In the genomic region with DNA sequence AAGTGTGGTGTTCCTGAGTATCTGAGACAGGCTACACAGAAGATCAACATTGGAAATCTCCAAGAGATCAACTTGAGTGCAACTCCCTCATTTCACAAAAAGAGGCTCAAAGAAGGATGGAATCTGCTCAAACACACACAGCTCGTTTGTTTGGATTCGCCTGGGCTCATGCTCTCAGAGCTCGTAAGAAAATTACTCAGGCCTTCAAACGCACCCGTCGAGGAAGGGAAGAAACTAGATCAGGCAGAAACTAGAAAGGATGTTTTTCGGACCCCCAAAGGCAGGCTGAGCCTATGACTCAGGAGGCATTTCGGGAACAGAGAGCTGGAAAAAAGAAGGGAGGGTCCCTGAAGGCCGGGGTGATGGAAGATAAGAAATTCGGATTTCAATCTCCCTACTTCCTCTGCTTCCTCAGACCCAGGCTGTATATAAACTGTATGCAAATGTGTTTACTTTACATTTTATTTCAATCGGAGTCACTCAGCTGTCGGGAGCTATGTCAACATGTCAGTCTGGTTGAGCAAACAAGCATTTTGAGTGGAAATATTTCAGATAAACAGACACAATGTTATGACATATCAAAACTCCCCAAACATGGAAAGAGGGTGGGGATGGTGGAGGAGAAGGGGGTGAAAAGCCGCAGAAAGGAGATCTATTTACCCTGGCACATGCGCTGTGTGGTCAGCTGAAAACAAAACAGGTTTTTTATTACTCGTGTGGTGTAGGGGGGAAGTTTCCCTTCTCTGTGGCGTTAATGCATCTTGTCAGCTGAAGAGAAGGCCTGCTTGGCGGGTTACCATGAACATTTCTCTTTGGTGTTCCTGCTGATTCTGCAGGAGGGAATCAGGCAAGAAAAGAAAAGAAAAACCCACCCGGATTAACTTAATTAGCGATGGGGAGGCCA, we compare ENCODE assay signal across 10 cellular contexts.
DNase-seq lines count a peak whose midpoint lies in the region; ATAC-seq and TF ChIP-seq lines count a peak whose summit lies in the region.
"Had no signal": no experiment of that assay in that cellular context is flagged by ENCODE, and none has a peak within 500 bp of the region (broad histone marks: within the 10 kb centered on the region; RNA-seq: fewer than 3 reads in every experiment).

No MANE protein-coding gene starts in this region.

- H3K36me3 ChIP-seq in colonic mucosa = no peaks in the 10 kb centered on the region

- no peak overlapping the region for H3K27ac ChIP-seq in colonic mucosa

- TF ChIP-seq CTCF in neural crest cell (conservative IDR thresholded peaks at IDR 0.05) (no peak), colonic mucosa (IDR thresholded peaks at IDR 0.05) (no peak)

- no peak overlapping the region for H3K4me3 ChIP-seq in colonic mucosa

- no peaks in the 10 kb centered on the region for H3K9me3 Mint-ChIP-seq in neural crest cell
- peaks cover 5% of the 10 kb centered on the region for H3K9me3 Mint-ChIP-seq in stimulated activated effector memory CD8-positive, alpha-beta T cell treated with anti-CD3 and anti-CD28 coated beads, Interleukin-12 subunit alpha, Interleukin-12 subunit beta, amount 100 ng/mL, for 72 hours

- no peaks in the 10 kb centered on the region for H3K36me3 Mint-ChIP-seq in neural crest cell (ENCODE audit: low read depth)
- no peaks in the 10 kb centered on the region for H3K36me3 Mint-ChIP-seq in stimulated activated effector memory CD8-positive, alpha-beta T cell treated with anti-CD3 and anti-CD28 coated beads, Interleukin-12 subunit alpha, Interleukin-12 subunit beta, amount 100 ng/mL, for 72 hours

- H3K27ac Mint-ChIP-seq in neural crest cell (ENCODE audit: unreplicated experiment) = peak overlapping the region; percentile 31
- H3K27ac Mint-ChIP-seq in stimulated activated effector memory CD8-positive, alpha-beta T cell treated with anti-CD3 and anti-CD28 coated beads, Interleukin-12 subunit alpha, Interleukin-12 subunit beta, amount 100 ng/mL, for 72 hours = no peak overlapping the region

- no peak for ATAC-seq in GM18502 (IDR thresholded peaks at IDR 0.05; ENCODE audit: poor library complexity, unreplicated experiment)
- no peak for ATAC-seq in stimulated activated effector memory CD8-positive, alpha-beta T cell treated with anti-CD3 and anti-CD28 coated beads, Interleukin-12 subunit alpha, Interleukin-12 subunit beta, amount 100 ng/mL, for 72 hours

- H3K4me1 Mint-ChIP-seq in neural crest cell = peaks cover 22% of the 10 kb centered on the region
- H3K4me1 Mint-ChIP-seq in stimulated activated effector memory CD8-positive, alpha-beta T cell treated with anti-CD3 and anti-CD28 coated beads, Interleukin-12 subunit alpha, Interleukin-12 subunit beta, amount 100 ng/mL, for 72 hours = no peaks in the 10 kb centered on the region

- no peaks in the 10 kb centered on the region for H3K27me3 ChIP-seq in colonic mucosa

- intact Hi-C loops in colonic mucosa (cut with DNase I) = no loop called here

- DNase-seq in DMS79 (lab: John Stamatoyannopoulos, UW) (peak; percentile 32), NCI-H510A (lab: John Stamatoyannopoulos, UW) (peak; percentile 21), dedifferentiated amniotic fluid mesenchymal stem cell (ENCODE audit: extremely low spot score) (peak; percentile 26), neural crest cell (ENCODE audit: low read depth, low spot score) (no peak), globus pallidus (ENCODE audit: low spot score) (no peak), colonic mucosa (no peak)
- DNase-seq in stimulated activated effector memory CD8-positive, alpha-beta T cell treated with anti-CD3 and anti-CD28 coated beads, Interleukin-12 subunit alpha, Interleukin-12 subunit beta, amount 100 ng/mL, for 72 hours (ENCODE audit: low spot score in 2 of 2) = no peak
- DNase-seq: DND-41; stimulated activated CD4-positive, alpha-beta T cell treated with anti-CD3 and anti-CD28 coated beads, Interleukin-15, amount 100 ng/mL, for 24 hours had no signal

- H3K27me3 Mint-ChIP-seq in neural crest cell (ENCODE audit: low read depth) = no peaks in the 10 kb centered on the region

- no peaks in the 10 kb centered on the region for H3K9me3 ChIP-seq in colonic mucosa

- H3K4me3 Mint-ChIP-seq in neural crest cell = no peak overlapping the region
- no peak overlapping the region for H3K4me3 Mint-ChIP-seq in stimulated activated effector memory CD8-positive, alpha-beta T cell treated with anti-CD3 and anti-CD28 coated beads, Interleukin-12 subunit alpha, Interleukin-12 subunit beta, amount 100 ng/mL, for 72 hours

- H3K9ac ChIP-seq in colonic mucosa (ENCODE audit: low read depth in 2 of 2, low read length in 2 of 2) = no peak overlapping the region

- no peaks in the 10 kb centered on the region for H3K4me1 ChIP-seq in colonic mucosa

Comparison
In these comparisons a context has a peak if more than half of its experiments do, and no peak if none do; other contexts are left out.
1. DNase-seq: peak in DMS79 (single experiment), NCI-H510A (single experiment) and dedifferentiated amniotic fluid mesenchymal stem cell (single experiment); none in neural crest cell (single experiment), stimulated activated effector memory CD8-positive, alpha-beta T cell treated with anti-CD3 and anti-CD28 coated beads, Interleukin-12 subunit alpha, Interleukin-12 subunit beta, amount 100 ng/mL, for 72 hours (0 of 2), globus pallidus (single experiment) and colonic mucosa (single experiment).